In the genomic region with DNA sequence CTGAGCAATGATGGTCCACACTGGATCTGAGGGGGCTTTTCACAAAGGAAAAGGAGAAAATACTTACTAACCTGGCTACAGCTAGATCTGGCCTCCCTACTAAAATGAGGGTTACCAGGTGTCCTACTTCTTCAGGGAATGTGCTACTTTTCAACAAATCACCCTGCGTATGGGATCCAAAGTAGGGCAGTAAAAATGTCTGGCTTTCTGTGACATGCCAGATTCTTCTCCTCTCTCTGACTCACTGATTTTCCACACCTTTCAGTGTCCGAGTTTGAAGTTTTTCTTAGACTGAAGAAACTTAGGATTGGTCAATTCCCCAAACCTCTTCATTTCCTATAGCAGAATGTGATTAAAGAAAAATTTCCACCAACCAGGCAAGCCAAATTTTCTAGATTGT, we compare ENCODE assay signal across 25 cellular contexts.
"Had no signal": no experiment of that assay in that cellular context is flagged by ENCODE, and none has a peak within 500 bp of the region (broad histone marks: within the 10 kb centered on the region; RNA-seq: fewer than 3 reads in every experiment).

No MANE protein-coding gene starts in this region.

- H3K4me1 ChIP-seq: pancreas, prostate gland, suprapubic skin, testis, vagina had no signal

- H3K27ac ChIP-seq: neutrophil, pancreas, prostate gland, skin epidermis, spleen, suprapubic skin, testis, tibial artery, upper lobe of right lung, vagina had no signal

- H3K4me3 ChIP-seq: pancreas, prostate gland, skin epidermis, smooth muscle cell, spleen, suprapubic skin, testis, tibial artery, upper lobe of right lung, vagina had no signal

- H3K9me3 ChIP-seq: pancreas, prostate gland, suprapubic skin, testis, tibial artery, vagina had no signal

- H3K27me3 ChIP-seq: neutrophil, pancreas, spleen, suprapubic skin, testis, tibial artery, upper lobe of right lung, vagina had no signal

- H3K36me3 ChIP-seq: neutrophil, pancreas, prostate gland, spleen, suprapubic skin, tibial artery, upper lobe of right lung, vagina had no signal

- DNase-seq: naive B cell; naive thymus-derived CD8-positive, alpha-beta T cell; nephron progenitor cell; nucleus accumbens; pancreas; right cardiac atrium; spleen; stimulated activated CD4-positive, alpha-beta T cell treated with anti-CD3 and anti-CD28 coated beads, Interleukin-12 subunit alpha, Interleukin-12 subunit beta, amount 100 ng/mL, for 4 hours; stimulated activated CD4-positive, alpha-beta T cell treated with anti-CD3 and anti-CD28 coated beads, Interleukin-1b, Interleukin-23, amount 100 ng/mL, for 48 hours; stimulated activated CD4-positive, alpha-beta T cell treated with anti-CD3 and anti-CD28 coated beads, Interleukin-4, amount 100 ng/mL, for 1 hour; stimulated activated CD4-positive, alpha-beta T cell treated with anti-CD3 and anti-CD28 coated beads, Interleukin-4, amount 100 ng/mL, for 4 hours; stimulated activated CD8-positive, alpha-beta memory T cell treated with anti-CD3 and anti-CD28 coated beads, Interleukin-4, amount 100 ng/mL, for 48 hours; stimulated activated naive CD4-positive, alpha-beta T cell; stimulated activated naive CD8-positive, alpha-beta T cell treated with anti-CD3 and anti-CD28 coated beads, Interleukin-15, amount 100 ng/mL, for 72 hours; stimulated activated naive CD8-positive, alpha-beta T cell treated with anti-CD3 and anti-CD28 coated beads, Interleukin-15, Interleukin-2, amounts not matched to agents 100 U/mL and 50 U/mL, for 24 hours; substantia nigra; testis; tibial artery; upper lobe of right lung had no signal
